ENCODE assay signal across 13 cellular contexts in genomic region chr7:41971640-41972187, GRCh38.
A peak's percentile ranks its signal among the peaks of the same experiment; 100 is the strongest.
DNase-seq lines count a peak whose midpoint lies in the region; ATAC-seq and TF ChIP-seq lines count a peak whose summit lies in the region.
"Had no signal": no experiment of that assay in that cellular context is flagged by ENCODE, and none has a peak within 500 bp of the region (broad histone marks: within the 10 kb centered on the region; RNA-seq: fewer than 3 reads in every experiment).

No MANE protein-coding gene starts in this region.

- H3F3A ChIP-seq in smooth muscle cell (ENCODE audit: low read depth) = peaks cover 3% of the 10 kb centered on the region

- H3K4me1 ChIP-seq in smooth muscle cell (ENCODE audit: low read depth) (no peaks in the 10 kb centered on the region), HAP-1 (no peaks in the 10 kb centered on the region), testis (no peaks in the 10 kb centered on the region)
- H3K4me1 ChIP-seq: Caco-2 had no signal

- H3K27me3 ChIP-seq in smooth muscle cell (ENCODE audit: low read depth) (no peaks in the 10 kb centered on the region), HAP-1 (ENCODE audit: low read depth) (no peaks in the 10 kb centered on the region), testis (no peaks in the 10 kb centered on the region)
- no peaks in the 10 kb centered on the region for H3K27me3 ChIP-seq in CD4-positive, alpha-beta T cell (ENCODE audit: control insufficient read depth, insufficient read depth, low read length)

- peak overlapping the region; percentile 15 for H3K27ac Mint-ChIP-seq in mesothelial cell of epicardium
- peak overlapping the region; percentile 52 for H3K27ac Mint-ChIP-seq in nephron progenitor cell
- H3K27ac Mint-ChIP-seq in CD4-positive, alpha-beta T cell = no peak overlapping the region
- H3K27ac Mint-ChIP-seq: CD8-positive, alpha-beta T cell had no signal

- intact Hi-C loops in testis (cut with DNase I; ENCODE audit: low total_unique reads) = loop anchor here (10.0 kb wide), 1 partner anchor 863 kb away; no protein-coding TSS in a partner anchor
- intact Hi-C loops in CD4-positive, alpha-beta T cell (cut with DNase I, micrococcal nuclease) = no loop called here

- peak overlapping the region; percentile 58 for H3K27ac ChIP-seq in smooth muscle cell (ENCODE audit: low read depth)
- no peak overlapping the region for H3K27ac ChIP-seq in testis
- H3K27ac ChIP-seq in CD4-positive, alpha-beta T cell (ENCODE audit: low read depth, low read length) = no peak overlapping the region
- H3K27ac ChIP-seq: GM23248 had no signal

- DNase-seq in mesothelial cell of epicardium (ENCODE audit: low spot score in 2 of 2, unreplicated experiment in 2 of 2) (no peak), nephron progenitor cell (no peak), smooth muscle cell (lab: John Stamatoyannopoulos, UW; ENCODE audit: unreplicated experiment) (no peak), HAP-1 (ENCODE audit: low spot score in 2 of 2) (no peak), testis (no peak)
- DNase-seq in CD4-positive, alpha-beta T cell = no peak
- DNase-seq: C1 segment of cervical spinal cord; Caco-2; CD8-positive, alpha-beta T cell; DMS153; DND-41; HCEC 1CT had no signal

- H3K36me3 ChIP-seq in smooth muscle cell (ENCODE audit: low read depth) (peaks cover 3% of the 10 kb centered on the region), HAP-1 (replicated peaks) (peaks cover 22% of the 10 kb centered on the region), testis (ENCODE audit: low read depth, missing control alignments) (no peaks in the 10 kb centered on the region)

- TF ChIP-seq POLR2A in testis (IDR thresholded peaks at IDR 0.05) = no peak

- H3K9ac ChIP-seq in smooth muscle cell (ENCODE audit: low read depth) = no peak overlapping the region
- H3K9ac ChIP-seq: GM23248 had no signal

- no peak overlapping the region for H3K4me3 Mint-ChIP-seq in mesothelial cell of epicardium
- H3K4me3 Mint-ChIP-seq in nephron progenitor cell = no peak overlapping the region
- no peak overlapping the region for H3K4me3 Mint-ChIP-seq in CD4-positive, alpha-beta T cell
- H3K4me3 Mint-ChIP-seq: CD8-positive, alpha-beta T cell had no signal

- ATAC-seq in CD4-positive, alpha-beta T cell (ENCODE audit: poor library complexity) = no peak
- ATAC-seq: CD8-positive, alpha-beta T cell had no signal

- no peaks in the 10 kb centered on the region for H3K9me3 ChIP-seq in smooth muscle cell (replicated peaks; ENCODE audit: low read depth)
- no peaks in the 10 kb centered on the region for H3K9me3 ChIP-seq in HAP-1
- H3K9me3 ChIP-seq in testis = no peaks in the 10 kb centered on the region
- no peaks in the 10 kb centered on the region for H3K9me3 ChIP-seq in CD4-positive, alpha-beta T cell (ENCODE audit: control insufficient read depth, low read length)
- H3K9me3 ChIP-seq: Caco-2 had no signal

- POLR2A ChIA-PET in CD4-positive, alpha-beta T cell (lab: Charles Lee) = no interaction called here

- WGBS in smooth muscle cell (ENCODE audit: low lambda C conversion rate) = 96% methylated on average over 9 of the region's 9 CpGs
- WGBS in testis, 2 donors = 97% methylated on average over 9 of the region's 9 CpGs

- H3K36me3 Mint-ChIP-seq in mesothelial cell of epicardium = peaks cover 43% of the 10 kb centered on the region
- H3K36me3 Mint-ChIP-seq in nephron progenitor cell (ENCODE audit: low read depth) = peaks cover 84% of the 10 kb centered on the region
- no peaks in the 10 kb centered on the region for H3K36me3 Mint-ChIP-seq in CD4-positive, alpha-beta T cell (ENCODE audit: low read depth)
- H3K36me3 Mint-ChIP-seq: CD8-positive, alpha-beta T cell had no signal

- H3K4me2 ChIP-seq in smooth muscle cell = peak overlapping the region; percentile 24

- H4K20me1 ChIP-seq in smooth muscle cell (ENCODE audit: low read depth) = peaks cover 14% of the 10 kb centered on the region

- no peak overlapping the region for H2AFZ ChIP-seq in smooth muscle cell (ENCODE audit: low read depth)
- H2AFZ ChIP-seq: GM23248 had no signal

- H3K4me1 Mint-ChIP-seq in mesothelial cell of epicardium (no peaks in the 10 kb centered on the region), nephron progenitor cell (no peaks in the 10 kb centered on the region)
- H3K4me1 Mint-ChIP-seq in CD4-positive, alpha-beta T cell (ENCODE audit: low read depth) = no peaks in the 10 kb centered on the region

- H3K27me3 Mint-ChIP-seq in mesothelial cell of epicardium (ENCODE audit: low read depth) (no peaks in the 10 kb centered on the region), nephron progenitor cell (ENCODE audit: low read depth, poor library complexity) (no peaks in the 10 kb centered on the region)
- no peaks in the 10 kb centered on the region for H3K27me3 Mint-ChIP-seq in CD4-positive, alpha-beta T cell

- H3K79me2 ChIP-seq in smooth muscle cell (ENCODE audit: low read depth) = peaks cover 6% of the 10 kb centered on the region

- H3K4me3 ChIP-seq in smooth muscle cell (no peak overlapping the region), HAP-1 (no peak overlapping the region), testis (no peak overlapping the region)
- H3K4me3 ChIP-seq: GM23248 had no signal

- no peak for TF ChIP-seq CTCF in mesothelial cell of epicardium (IDR thresholded peaks at IDR 0.05; ENCODE audit: unreplicated experiment)
- TF ChIP-seq CTCF in nephron progenitor cell (IDR thresholded peaks at IDR 0.05) = no peak
- no peak for TF ChIP-seq CTCF in smooth muscle cell (IDR thresholded peaks at IDR 0.05; ENCODE audit: borderline replicate concordance, insufficient read depth, poor library complexity, severe bottlenecking)
- TF ChIP-seq CTCF in testis (IDR thresholded peaks at IDR 0.05) = no peak
- no peak for TF ChIP-seq CTCF in CD4-positive, alpha-beta T cell (IDR thresholded peaks at IDR 0.05)

- H3K9me3 Mint-ChIP-seq in mesothelial cell of epicardium (no peaks in the 10 kb centered on the region), nephron progenitor cell (no peaks in the 10 kb centered on the region)
- no peaks in the 10 kb centered on the region for H3K9me3 Mint-ChIP-seq in CD4-positive, alpha-beta T cell
- H3K9me3 Mint-ChIP-seq: CD8-positive, alpha-beta T cell had no signal

- CTCF ChIA-PET in CD4-positive, alpha-beta T cell (lab: Charles Lee) = no interaction called here

- in situ Hi-C loops in HAP-1 (cut with MboI; ENCODE audit: low sequenced_read_pairs) = no loop called here
